In the genomic region with DNA sequence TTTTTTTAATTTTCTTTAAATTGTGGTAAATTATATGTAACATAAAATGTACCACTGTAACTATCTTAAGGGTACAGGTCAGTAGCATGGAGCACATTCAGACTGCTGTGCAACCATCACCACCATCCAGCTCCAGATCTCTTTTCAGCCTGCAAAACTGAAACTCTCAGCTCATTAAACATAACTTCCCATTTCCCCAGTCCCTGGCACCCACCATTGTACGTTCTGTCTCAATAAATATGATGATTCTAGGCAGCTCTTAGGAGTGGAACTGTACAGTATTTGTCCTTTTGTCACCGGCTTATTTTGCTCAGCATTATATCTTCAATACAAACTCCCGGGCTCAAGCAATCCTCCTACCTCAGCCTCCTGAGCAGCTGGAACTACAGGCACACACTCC, we compare ENCODE assay signal across 10 cellular contexts. TPM values are rescaled to one million over a fixed set of nuclear protein-coding genes. Genes with fewer than 3 reads are reported as not detected.
DNase-seq lines count a peak whose midpoint lies in the region; ATAC-seq lines count a peak whose summit lies in the region.
"Had no signal": no experiment of that assay in that cellular context is flagged by ENCODE, and none has a peak within 500 bp of the region (broad histone marks: within the 10 kb centered on the region; RNA-seq: fewer than 3 reads in every experiment).

No MANE protein-coding gene starts in this region.

- H3K27ac Mint-ChIP-seq in activated CD4-positive, alpha-beta T cell treated with anti-CD3 and anti-CD28 coated beads, Interleukin-2, amount 10 ng/mL, durations not matched to agents 24 days and 14 days: peak overlapping the region; percentile 100
- H3K27ac Mint-ChIP-seq in dendritic cell treated with granulocyte-macrophage colony-stimulating factor and Interleukin-4, amounts not matched to agents 40 ng/mL and 50 ng/mL, for 4 days: peak overlapping the region; percentile 99
- H3K27ac Mint-ChIP-seq in stimulated activated memory B cell treated with anti-CD40 and anti-IgM and Interleukin-4, amounts not matched to agents 10 μg/mL and 1 μg/mL and 100 μg/mL, for 72 hours: peak overlapping the region; percentile 99

- peak; percentile 71 for DNase-seq in activated CD4-positive, alpha-beta T cell treated with anti-CD3 and anti-CD28 coated beads, Interleukin-2, amount 10 ng/mL, durations not matched to agents 24 days and 14 days
- DNase-seq in activated CD4-positive, alpha-beta T cell treated with anti-CD3 and anti-CD28 coated beads, Interleukin-2, amount 50 U/mL, for 4 hours: no peak
- DNase-seq in NOMO-1 treated with dmso at 0.1 percent for 144 hours (lab: John Stamatoyannopoulos, UW; ENCODE audit: unreplicated experiment) (peak; percentile 88), NCI-H2107 (lab: John Stamatoyannopoulos, UW) (no peak), putamen (ENCODE audit: low spot score) (no peak), NCI-H1092 treated with DMSO at 0.1 percent for 48 hours (lab: John Stamatoyannopoulos, UW) (no peak)
- DNase-seq: amniotic stem cell, psoas muscle had no signal

- H3K36me3 Mint-ChIP-seq in activated CD4-positive, alpha-beta T cell treated with anti-CD3 and anti-CD28 coated beads, Interleukin-2, amount 10 ng/mL, durations not matched to agents 24 days and 14 days (ENCODE audit: low read depth): peaks cover 52% of the 10 kb centered on the region
- H3K36me3 Mint-ChIP-seq in dendritic cell treated with granulocyte-macrophage colony-stimulating factor and Interleukin-4, amounts not matched to agents 40 ng/mL and 50 ng/mL, for 4 days (ENCODE audit: low read depth): peaks cover 35% of the 10 kb centered on the region
- peaks cover 24% of the 10 kb centered on the region for H3K36me3 Mint-ChIP-seq in stimulated activated memory B cell treated with anti-CD40 and anti-IgM and Interleukin-4, amounts not matched to agents 10 μg/mL and 1 μg/mL and 100 μg/mL, for 72 hours

- no peak for ATAC-seq in stimulated activated memory B cell treated with anti-CD40 and anti-IgM and Interleukin-4, amounts not matched to agents 10 μg/mL and 1 μg/mL and 100 μg/mL, for 72 hours

- peak overlapping the region; percentile 90 for H3K4me3 Mint-ChIP-seq in activated CD4-positive, alpha-beta T cell treated with anti-CD3 and anti-CD28 coated beads, Interleukin-2, amount 10 ng/mL, durations not matched to agents 24 days and 14 days
- peak overlapping the region; percentile 70 for H3K4me3 Mint-ChIP-seq in dendritic cell treated with granulocyte-macrophage colony-stimulating factor and Interleukin-4, amounts not matched to agents 40 ng/mL and 50 ng/mL, for 4 days
- H3K4me3 Mint-ChIP-seq in stimulated activated memory B cell treated with anti-CD40 and anti-IgM and Interleukin-4, amounts not matched to agents 10 μg/mL and 1 μg/mL and 100 μg/mL, for 72 hours: peak overlapping the region; percentile 89

- H3K27me3 Mint-ChIP-seq in activated CD4-positive, alpha-beta T cell treated with anti-CD3 and anti-CD28 coated beads, Interleukin-2, amount 10 ng/mL, durations not matched to agents 24 days and 14 days: no peaks in the 10 kb centered on the region
- H3K27me3 Mint-ChIP-seq in dendritic cell treated with granulocyte-macrophage colony-stimulating factor and Interleukin-4, amounts not matched to agents 40 ng/mL and 50 ng/mL, for 4 days: no peaks in the 10 kb centered on the region
- no peaks in the 10 kb centered on the region for H3K27me3 Mint-ChIP-seq in stimulated activated memory B cell treated with anti-CD40 and anti-IgM and Interleukin-4, amounts not matched to agents 10 μg/mL and 1 μg/mL and 100 μg/mL, for 72 hours

- H3K9me3 Mint-ChIP-seq in activated CD4-positive, alpha-beta T cell treated with anti-CD3 and anti-CD28 coated beads, Interleukin-2, amount 10 ng/mL, durations not matched to agents 24 days and 14 days: no peaks in the 10 kb centered on the region
- H3K9me3 Mint-ChIP-seq in dendritic cell treated with granulocyte-macrophage colony-stimulating factor and Interleukin-4, amounts not matched to agents 40 ng/mL and 50 ng/mL, for 4 days: no peaks in the 10 kb centered on the region
- H3K9me3 Mint-ChIP-seq in stimulated activated memory B cell treated with anti-CD40 and anti-IgM and Interleukin-4, amounts not matched to agents 10 μg/mL and 1 μg/mL and 100 μg/mL, for 72 hours: no peaks in the 10 kb centered on the region

- H3K4me1 Mint-ChIP-seq in activated CD4-positive, alpha-beta T cell treated with anti-CD3 and anti-CD28 coated beads, Interleukin-2, amount 10 ng/mL, durations not matched to agents 24 days and 14 days: peaks cover 64% of the 10 kb centered on the region
- H3K4me1 Mint-ChIP-seq in dendritic cell treated with granulocyte-macrophage colony-stimulating factor and Interleukin-4, amounts not matched to agents 40 ng/mL and 50 ng/mL, for 4 days (ENCODE audit: low read depth): peaks cover 75% of the 10 kb centered on the region
- H3K4me1 Mint-ChIP-seq in stimulated activated memory B cell treated with anti-CD40 and anti-IgM and Interleukin-4, amounts not matched to agents 10 μg/mL and 1 μg/mL and 100 μg/mL, for 72 hours: peaks cover 63% of the 10 kb centered on the region

- intact Hi-C loops in activated CD4-positive, alpha-beta T cell treated with anti-CD3 and anti-CD28 coated beads, Interleukin-2, amount 10 ng/mL, durations not matched to agents 24 days and 14 days (cut with micrococcal nuclease): no loop called here
- intact Hi-C loops in dendritic cell treated with granulocyte-macrophage colony-stimulating factor and Interleukin-4, amounts not matched to agents 40 ng/mL and 50 ng/mL, for 4 days (cut with micrococcal nuclease): no loop called here

RNA-seq across cellular contexts. Expression of a gene that starts 1.5 kb away (rescaled TPM):
- total RNA-seq in activated CD4-positive, alpha-beta T cell treated with anti-CD3 and anti-CD28 coated beads, Interleukin-2, amount 10 ng/mL, durations not matched to agents 24 days and 14 days: 79.6 and 79.8 TPM in 2 replicates

Comparison
In these comparisons a context has a peak if more than half of its experiments do, and no peak if none do; other contexts are left out.
1. DNase-seq: peak in activated CD4-positive, alpha-beta T cell treated with anti-CD3 and anti-CD28 coated beads, Interleukin-2, amount 10 ng/mL, durations not matched to agents 24 days and 14 days (single experiment) and NOMO-1 treated with dmso at 0.1 percent for 144 hours (single experiment); none in activated CD4-positive, alpha-beta T cell treated with anti-CD3 and anti-CD28 coated beads, Interleukin-2, amount 50 U/mL, for 4 hours (0 of 2), NCI-H2107 (single experiment), putamen (single experiment) and NCI-H1092 treated with DMSO at 0.1 percent for 48 hours (single experiment).
2. Peak in every context shown above with its lines, with median percentiles within 50 percentile points of each other: H3K27ac Mint-ChIP-seq and H3K4me3 Mint-ChIP-seq.